1 cellular context compared by ENCODE assay signal in the genomic region with DNA sequence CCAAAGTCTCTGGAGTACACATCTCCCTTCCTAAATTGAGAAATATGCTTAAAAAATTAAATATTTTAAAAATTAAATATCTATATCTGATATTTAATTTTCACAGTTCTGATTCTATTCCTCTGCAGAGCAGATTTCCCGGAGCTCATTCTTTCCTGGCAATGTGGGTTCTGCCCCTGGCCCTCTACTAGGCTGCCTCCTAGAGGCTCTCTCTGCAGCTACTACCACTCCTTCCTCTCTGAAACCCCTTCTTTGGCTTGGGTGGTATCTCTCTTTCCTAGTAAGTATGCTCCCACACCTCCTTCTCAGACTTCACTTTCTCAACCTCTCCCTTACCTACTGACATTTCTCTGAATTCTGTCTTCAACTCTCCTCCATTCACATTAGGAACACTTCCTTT.
TF ChIP-seq lines count a peak whose summit lies in the region.

No MANE protein-coding gene starts in this region.

TF ChIP-seq in HCT116, 20 proteins besides CTCF, POLR2A, EP300 and RAD21 (continued from another document):
- TF ChIP-seq, protein P1, sequence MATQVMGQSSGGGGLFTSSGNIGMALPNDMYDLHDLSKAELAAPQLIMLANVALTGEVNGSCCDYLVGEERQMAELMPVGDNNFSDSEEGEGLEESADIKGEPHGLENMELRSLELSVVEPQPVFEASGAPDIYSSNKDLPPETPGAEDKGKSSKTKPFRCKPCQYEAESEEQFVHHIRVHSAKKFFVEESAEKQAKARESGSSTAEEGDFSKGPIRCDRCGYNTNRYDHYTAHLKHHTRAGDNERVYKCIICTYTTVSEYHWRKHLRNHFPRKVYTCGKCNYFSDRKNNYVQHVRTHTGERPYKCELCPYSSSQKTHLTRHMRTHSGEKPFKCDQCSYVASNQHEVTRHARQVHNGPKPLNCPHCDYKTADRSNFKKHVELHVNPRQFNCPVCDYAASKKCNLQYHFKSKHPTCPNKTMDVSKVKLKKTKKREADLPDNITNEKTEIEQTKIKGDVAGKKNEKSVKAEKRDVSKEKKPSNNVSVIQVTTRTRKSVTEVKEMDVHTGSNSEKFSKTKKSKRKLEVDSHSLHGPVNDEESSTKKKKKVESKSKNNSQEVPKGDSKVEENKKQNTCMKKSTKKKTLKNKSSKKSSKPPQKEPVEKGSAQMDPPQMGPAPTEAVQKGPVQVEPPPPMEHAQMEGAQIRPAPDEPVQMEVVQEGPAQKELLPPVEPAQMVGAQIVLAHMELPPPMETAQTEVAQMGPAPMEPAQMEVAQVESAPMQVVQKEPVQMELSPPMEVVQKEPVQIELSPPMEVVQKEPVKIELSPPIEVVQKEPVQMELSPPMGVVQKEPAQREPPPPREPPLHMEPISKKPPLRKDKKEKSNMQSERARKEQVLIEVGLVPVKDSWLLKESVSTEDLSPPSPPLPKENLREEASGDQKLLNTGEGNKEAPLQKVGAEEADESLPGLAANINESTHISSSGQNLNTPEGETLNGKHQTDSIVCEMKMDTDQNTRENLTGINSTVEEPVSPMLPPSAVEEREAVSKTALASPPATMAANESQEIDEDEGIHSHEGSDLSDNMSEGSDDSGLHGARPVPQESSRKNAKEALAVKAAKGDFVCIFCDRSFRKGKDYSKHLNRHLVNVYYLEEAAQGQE (IDR thresholded peaks at IDR 0.05; ENCODE audit: low read depth), result no peak
- TF ChIP-seq FOSL1 (IDR thresholded peaks at IDR 0.05; ENCODE audit: low read depth), result no peak
